24 cellular contexts compared by ENCODE assay signal in the genomic region with DNA sequence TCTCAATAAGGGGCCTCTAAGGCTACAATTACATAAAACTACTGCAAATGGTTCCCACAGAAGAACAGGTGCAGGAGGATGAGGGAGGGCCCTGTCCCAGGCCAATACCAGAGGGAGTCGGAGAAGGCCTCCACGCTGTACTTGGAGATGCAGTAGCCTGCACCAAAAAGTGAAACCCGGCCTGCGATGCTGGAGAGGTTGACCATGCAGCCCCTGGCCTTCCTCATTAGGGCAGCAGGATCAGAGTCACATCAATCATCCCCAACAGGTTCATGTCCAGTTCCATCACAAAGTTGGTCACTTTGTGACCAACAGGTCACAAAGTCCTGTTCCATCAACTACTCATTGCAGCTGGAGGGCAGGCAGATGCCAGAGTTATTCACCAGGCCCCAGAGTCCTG. TPM values are rescaled to one million over a fixed set of nuclear protein-coding genes. Genes with fewer than 3 reads are reported as not detected.
DNase-seq lines count a peak whose midpoint lies in the region; ATAC-seq and TF ChIP-seq lines count a peak whose summit lies in the region.
"Had no signal": no experiment of that assay in that cellular context is flagged by ENCODE, and none has a peak within 500 bp of the region (broad histone marks: within the 10 kb centered on the region; RNA-seq: fewer than 3 reads in every experiment).

No MANE protein-coding gene starts in this region.

- H3K36me3 ChIP-seq in esophagus muscularis mucosa: no peaks in the 10 kb centered on the region
- no peaks in the 10 kb centered on the region for H3K36me3 ChIP-seq in gastroesophageal sphincter
- H3K36me3 ChIP-seq: BE2C; BLaER1 treated with 17β-estradiol and CSF1 and Interleukin-3, amounts not matched to agents 10 nM and 100 nM had no signal

- H3K4me3 Mint-ChIP-seq in osteocyte (ENCODE audit: unreplicated experiment): no peak overlapping the region
- no peak overlapping the region for H3K4me3 Mint-ChIP-seq in mesothelial cell of epicardium
- H3K4me3 Mint-ChIP-seq: CD14-positive monocyte; CD4-positive, alpha-beta T cell; CD8-positive, alpha-beta memory T cell; GM23338; H9 had no signal

- peaks cover 8 to 12% (median 10%) of the 10 kb centered on the region in 4 donors for H3K4me1 ChIP-seq in esophagus muscularis mucosa
- peaks cover 0 to 10% (median 0%) of the 10 kb centered on the region in 3 donors for H3K4me1 ChIP-seq in gastroesophageal sphincter
- H3K4me1 ChIP-seq: BE2C had no signal

- H3K4me3 ChIP-seq in esophagus muscularis mucosa (no peak overlapping the region), gastroesophageal sphincter (no peak overlapping the region)
- H3K4me3 ChIP-seq: A549; BLaER1 treated with 17β-estradiol and CSF1 and Interleukin-3, amounts not matched to agents 10 nM and 100 nM; GM23338 had no signal

- H3K9me3 ChIP-seq in esophagus muscularis mucosa (no peaks in the 10 kb centered on the region), gastroesophageal sphincter (no peaks in the 10 kb centered on the region)
- H3K9me3 ChIP-seq: A549; BE2C; BLaER1 treated with 17β-estradiol and CSF1 and Interleukin-3, amounts not matched to agents 10 nM and 100 nM had no signal

- no peak for TF ChIP-seq CTCF in GM10248 (IDR thresholded peaks at IDR 0.05; ENCODE audit: control extremely low read depth, extremely low read depth, low read depth, missing control alignments)
- no peak for TF ChIP-seq CTCF in esophagus muscularis mucosa (IDR thresholded peaks at IDR 0.05)
- no peak for TF ChIP-seq CTCF in osteocyte (IDR thresholded peaks at IDR 0.05)
- TF ChIP-seq CTCF in gastroesophageal sphincter (IDR thresholded peaks at IDR 0.05): no peak
- TF ChIP-seq CTCF in mesothelial cell of epicardium (IDR thresholded peaks at IDR 0.05; ENCODE audit: unreplicated experiment): no peak

- H3K4me1 Mint-ChIP-seq in osteocyte (ENCODE audit: unreplicated experiment): peaks cover 2% of the 10 kb centered on the region
- peaks cover 16% of the 10 kb centered on the region for H3K4me1 Mint-ChIP-seq in mesothelial cell of epicardium

- POLR2A ChIA-PET in GM10248 (lab: Yijun Ruan, JAX): no interaction called here

- H3K27me3 Mint-ChIP-seq in osteocyte (ENCODE audit: unreplicated experiment) (peaks cover 22% of the 10 kb centered on the region), mesothelial cell of epicardium (ENCODE audit: low read depth) (no peaks in the 10 kb centered on the region)
- H3K27me3 Mint-ChIP-seq: CD4-positive, alpha-beta T cell had no signal

- no peaks in the 10 kb centered on the region for H3K36me3 Mint-ChIP-seq in osteocyte (ENCODE audit: unreplicated experiment)
- no peaks in the 10 kb centered on the region for H3K36me3 Mint-ChIP-seq in mesothelial cell of epicardium
- H3K36me3 Mint-ChIP-seq: CD14-positive monocyte had no signal

- CTCF ChIA-PET in GM10248 (lab: Yijun Ruan, JAX): no interaction called here

- ATAC-seq in gastroesophageal sphincter (no peak), HG03175 (IDR thresholded peaks at IDR 0.05; ENCODE audit: unreplicated experiment) (no peak)
- ATAC-seq: A549, GM23338, HCT116 had no signal

- H3K27me3 ChIP-seq in esophagus muscularis mucosa: no peaks in the 10 kb centered on the region
- H3K27me3 ChIP-seq in gastroesophageal sphincter: no peaks in the 10 kb centered on the region
- H3K27me3 ChIP-seq: BLaER1 treated with 17β-estradiol and CSF1 and Interleukin-3, amounts not matched to agents 10 nM and 100 nM had no signal

- intact Hi-C loops in esophagus muscularis mucosa (cut with DNase I): no loop called here

- DNase-seq in GM10248 (ENCODE audit: extremely low spot score): peak; percentile 3
- DNase-seq in ecto neural progenitor cell (ENCODE audit: low spot score): peak; percentile 25
- peak; percentile 87 for DNase-seq in esophagus muscularis mucosa (ENCODE audit: extremely low spot score)
- peak; percentile 79 for DNase-seq in osteocyte (ENCODE audit: extremely low spot score, unreplicated experiment)
- DNase-seq in mesothelial cell of epicardium (ENCODE audit: low spot score in 2 of 2, unreplicated experiment in 2 of 2): no peak
- DNase-seq: 8988T; ACHN; AML-193; BE2C; CD4-positive, alpha-beta T cell; CD8-positive, alpha-beta memory T cell; DMS 273 treated with DMSO at 0.1 percent for 48 hours; DMS79; EL; GDM1; H9 had no signal

- H3K9me3 Mint-ChIP-seq in osteocyte (ENCODE audit: unreplicated experiment) (no peaks in the 10 kb centered on the region), mesothelial cell of epicardium (no peaks in the 10 kb centered on the region)
- H3K9me3 Mint-ChIP-seq: CD4-positive, alpha-beta T cell; CD8-positive, alpha-beta memory T cell; H9 had no signal

- 100% methylated on average over 3 of the region's 4 CpGs for WGBS in esophagus muscularis mucosa
- 40 to 97% methylated on average over 2 to 4 of the region's 4 CpGs for WGBS in gastroesophageal sphincter (ENCODE audit: low coverage in 1 of 2), 2 donors

- H3K27ac Mint-ChIP-seq in osteocyte (ENCODE audit: unreplicated experiment): no peak overlapping the region
- no peak overlapping the region for H3K27ac Mint-ChIP-seq in mesothelial cell of epicardium
- H3K27ac Mint-ChIP-seq: CD4-positive, alpha-beta T cell; CD8-positive, alpha-beta memory T cell; GM23338 had no signal

- H3K27ac ChIP-seq in esophagus muscularis mucosa (replicated peaks in 1 of 4) (no peak overlapping the region), gastroesophageal sphincter (no peak overlapping the region)
- H3K27ac ChIP-seq: A549; BLaER1 treated with 17β-estradiol and CSF1 and Interleukin-3, amounts not matched to agents 10 nM and 100 nM had no signal

- no peak for TF ChIP-seq POLR2A in esophagus muscularis mucosa (IDR thresholded peaks at IDR 0.05; ENCODE audit: low read depth)
- TF ChIP-seq POLR2A in gastroesophageal sphincter (IDR thresholded peaks at IDR 0.05): no peak

- TF ChIP-seq EP300 in esophagus muscularis mucosa (IDR thresholded peaks at IDR 0.05) (no peak), gastroesophageal sphincter (IDR thresholded peaks at IDR 0.05) (no peak)

RNA-seq across cellular contexts. Expression of gene ZBTB39, which starts 23.0 kb away (rescaled TPM):
- total RNA-seq in esophagus muscularis mucosa: 1 to 10 TPM; 5.0 to 9.1 (median 7.1) TPM
- 6.4 and 7.0 TPM in 2 replicates for total RNA-seq in osteocyte
- total RNA-seq in gastroesophageal sphincter: 1 to 10 TPM; 6.1 to 8.9 (median 6.7) TPM
- total RNA-seq in mesothelial cell of epicardium: 19.1 to 19.6 TPM (median 19.2 TPM) in 3 replicates

RNA-seq across cellular contexts. Expression of gene RDH16, which starts 26.0 kb away (rescaled TPM):
- under 1 TPM in 3 of 4 donors, not detected in 1; 0.17 to 0.69 (median 0.42) TPM for total RNA-seq in esophagus muscularis mucosa
- total RNA-seq in osteocyte: 0.16 and 0.27 TPM in 2 replicates
- total RNA-seq in gastroesophageal sphincter: under 1 TPM in 3 of 4 donors, not detected in 1; 0.22 to 0.81 (median 0.27) TPM
- 1.00 to 1.3 TPM (median 1.1 TPM) in 3 replicates for total RNA-seq in mesothelial cell of epicardium
- total RNA-seq: H4 had no signal

RNA-seq across cellular contexts. Expression of gene TAC3, which starts 32.9 kb away (rescaled TPM):
- total RNA-seq in esophagus muscularis mucosa (not detected), osteocyte (not detected in 2 replicates), gastroesophageal sphincter (not detected), mesothelial cell of epicardium (0.31 to 0.47 TPM in 2 of 3 replicates, not detected in the other)
- total RNA-seq: CD4-positive, alpha-beta T cell; CD8-positive, alpha-beta memory T cell; H4 had no signal

RNA-seq across cellular contexts. Expression of gene SDR9C7, which starts 49.2 kb away (rescaled TPM):
- total RNA-seq in esophagus muscularis mucosa: under 1 TPM in 2 of 4 donors, not detected in 2; 0.40 to 0.42 TPM
- total RNA-seq in osteocyte: not detected in 2 replicates
- total RNA-seq in gastroesophageal sphincter: not detected
- total RNA-seq in mesothelial cell of epicardium: 0.20 to 0.40 TPM (median 0.29 TPM) in 3 replicates
- total RNA-seq: CD4-positive, alpha-beta T cell; CD8-positive, alpha-beta memory T cell; GM23338; H9 had no signal

Comparison
In these comparisons a context has a peak if more than half of its experiments do, and no peak if none do; other contexts are left out.
1. DNase-seq: peak in GM10248 (single experiment), ecto neural progenitor cell (single experiment), esophagus muscularis mucosa (single experiment) and osteocyte (single experiment); none in mesothelial cell of epicardium (0 of 2).